In genomic region chr6:52077180-52077884, GRCh38 we compare ENCODE assay signal across 1 cellular context.
TF ChIP-seq lines count a peak whose summit lies in the region.

No MANE protein-coding gene starts in this region.

TF ChIP-seq in WTC11, 78 proteins besides CTCF, POLR2A, EP300 and RAD21 (continued from another document):
- TF ChIP-seq FOXP4 (CRISPR knock-in tag; IDR thresholded peaks at IDR 0.05) = peak; percentile 64; the same call in 1 of the 2 replicates
